8 cellular contexts compared by ENCODE assay signal in the genomic region with DNA sequence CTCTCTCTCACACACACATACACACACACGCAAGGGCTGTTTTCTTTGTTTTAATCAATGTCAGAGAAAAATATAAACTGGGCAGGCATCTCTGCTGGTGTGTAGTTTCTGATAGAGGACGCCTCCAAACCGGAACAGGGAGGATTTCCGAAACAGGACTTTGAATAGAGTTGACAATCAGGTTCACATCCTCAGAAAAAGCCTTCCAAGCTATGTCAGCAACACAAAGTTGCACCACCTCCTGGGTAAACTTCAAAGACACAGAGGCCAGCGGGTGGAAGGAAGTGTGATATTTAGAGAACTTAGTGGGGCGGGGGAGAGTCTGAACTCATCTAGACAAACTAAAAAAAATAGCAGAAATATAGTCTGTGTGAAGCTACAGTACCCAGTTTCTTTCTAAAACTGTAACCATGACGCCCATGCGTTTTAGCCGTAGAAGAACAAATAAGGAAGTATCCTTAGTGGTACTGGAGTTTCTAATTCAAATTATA. TPM values are rescaled to one million over a fixed set of nuclear protein-coding genes. Genes with fewer than 3 reads are reported as not detected.
A peak's percentile ranks its signal among the peaks of the same experiment; 100 is the strongest.
DNase-seq lines count a peak whose midpoint lies in the region; ATAC-seq and TF ChIP-seq lines count a peak whose summit lies in the region.

No MANE protein-coding gene starts in this region.

- H3K4me3 ChIP-seq in choroid plexus epithelial cell (ENCODE audit: low read depth, low read length) (peak overlapping the region; percentile 71), lung (peak overlapping the region; percentile 69)

- 0 to 1% methylated on average over 9 of the region's 9 CpGs for WGBS in lung, 2 donors

- no peaks in the 10 kb centered on the region for H3K36me3 ChIP-seq in lung (ENCODE audit: control insufficient read depth in 2 of 2, insufficient read depth in 2 of 2, low read length in 2 of 2)

- DNase-seq in DMS53 (lab: John Stamatoyannopoulos, UW) (peak; percentile 71), UCSD-AML1 (lab: John Stamatoyannopoulos, UW; ENCODE audit: unreplicated experiment) (peak; percentile 55), choroid plexus epithelial cell (ENCODE audit: low read depth) (no peak), lung (ENCODE audit: low spot score) (peak; percentile 54), middle frontal gyrus (ENCODE audit: extremely low spot score, low spot score) (no peak), NCI-H526 treated with DMSO at 0.1 percent for 48 hours (lab: John Stamatoyannopoulos, UW) (no peak)
- peak in 2 of 3 experiments; percentile 35 to 51 for DNase-seq in stimulated activated CD4-positive, alpha-beta T cell treated with anti-CD3 and anti-CD28 coated beads, TNF-alpha, amount 100 ng/mL, for 24 hours (ENCODE audit: low read depth in 3 of 3)

- TF ChIP-seq CTCF in choroid plexus epithelial cell (conservative IDR thresholded peaks at IDR 0.05; ENCODE audit: low read depth, low read length): no peak
- TF ChIP-seq CTCF in lung (IDR thresholded peaks at IDR 0.05; ENCODE audit: control extremely low read depth, extremely low read depth): no peak

- peaks cover 0 to 1% of the 10 kb centered on the region in 2 donors for H3K4me1 ChIP-seq in lung (ENCODE audit: control insufficient read depth in 2 of 2, insufficient read depth in 2 of 2, low read length in 2 of 2)

- H3K9me3 ChIP-seq in lung (ENCODE audit: control insufficient read depth in 2 of 2, insufficient read depth in 1 of 2, low read length in 1 of 2): peaks cover 0 to 1% of the 10 kb centered on the region in 2 donors

- H3K27ac ChIP-seq in lung (ENCODE audit: low read depth in 1 of 2, low read length in 1 of 2): peak overlapping the region; percentile 78 to 97

- ATAC-seq in HG03432 (IDR thresholded peaks at IDR 0.05; ENCODE audit: unreplicated experiment) (peak; percentile 5), lung (ENCODE audit: insufficient read depth, low FRiP score) (peak; percentile 48)

- H3K27me3 ChIP-seq in lung (ENCODE audit: control insufficient read depth, insufficient read depth): no peaks in the 10 kb centered on the region

RNA-seq across cellular contexts. Expression of a gene that starts 1.2 kb away (rescaled TPM):
- total RNA-seq in lung: 10 to 100 TPM; 19.1 to 22.1 TPM
- 1 to 10 TPM; 4.2 to 9.2 TPM for polyA plus RNA-seq in lung

Comparison
In these comparisons a context has a peak if more than half of its experiments do, and no peak if none do; other contexts are left out.
1. DNase-seq: peak in DMS53 (single experiment), UCSD-AML1 (single experiment), lung (single experiment) and stimulated activated CD4-positive, alpha-beta T cell treated with anti-CD3 and anti-CD28 coated beads, TNF-alpha, amount 100 ng/mL, for 24 hours (2 of 3); none in choroid plexus epithelial cell (single experiment), middle frontal gyrus (single experiment) and NCI-H526 treated with DMSO at 0.1 percent for 48 hours (single experiment).